Comparison of ENCODE assay signal across 8 cellular contexts in genomic region chr15:50134524-50135024, GRCh38. TPM values are rescaled to one million over a fixed set of nuclear protein-coding genes. Genes with fewer than 3 reads are reported as not detected.
DNase-seq lines count a peak whose midpoint lies in the region; ATAC-seq and TF ChIP-seq lines count a peak whose summit lies in the region.

No MANE protein-coding gene starts in this region.

- DNase-seq in RWPE1 (ENCODE audit: low spot score) (peak; percentile 64), fibroblast of villous mesenchyme (ENCODE audit: low read depth) (peak; percentile 80), uterus (no peak), mesenteric fat pad (ENCODE audit: low spot score) (no peak), DMS79 treated with DMSO at 0.1 percent for 48 hours (lab: John Stamatoyannopoulos, UW) (no peak)

- TF ChIP-seq POLR2A in uterus (IDR thresholded peaks at IDR 0.05), result no peak

- no peaks in the 10 kb centered on the region for H3K4me1 ChIP-seq in uterus

- CTCF ChIA-PET in RWPE1 (lab: Yijun Ruan, JAX), result interaction anchor here (1.4 kb wide), 1 partner anchor 14 kb away, joined by 3 read pairs; no protein-coding TSS in a partner anchor

- POLR2A ChIA-PET in RWPE1 (lab: Yijun Ruan, JAX; ENCODE audit: low non-redundant PET), result no interaction called here

- H3K36me3 ChIP-seq in uterus, result no peaks in the 10 kb centered on the region

- H3K27ac ChIP-seq in RWPE1 (no peak overlapping the region), uterus (peak overlapping the region; percentile 59 to 78)

- peak; percentile 80 for ATAC-seq in GM18861 (IDR thresholded peaks at IDR 0.05; ENCODE audit: unreplicated experiment)
- ATAC-seq in HG02884 (IDR thresholded peaks at IDR 0.05; ENCODE audit: unreplicated experiment), result peak; percentile 89
- no peak for ATAC-seq in GM21515 (IDR thresholded peaks at IDR 0.05; ENCODE audit: unreplicated experiment)

- H3K27me3 ChIP-seq in uterus, result no peaks in the 10 kb centered on the region

- H3K4me3 ChIP-seq in fibroblast of villous mesenchyme (ENCODE audit: low read depth, low read length), result no peak overlapping the region
- no peak overlapping the region for H3K4me3 ChIP-seq in uterus

- intact Hi-C loops in uterus (cut with DNase I; ENCODE audit: low total_unique reads), result no loop called here

- H3K9me3 ChIP-seq in uterus, result no peaks in the 10 kb centered on the region

- TF ChIP-seq CTCF in RWPE1 (conservative IDR thresholded peaks at IDR 0.05; ENCODE audit: low read depth) (no peak), fibroblast of villous mesenchyme (IDR thresholded peaks at IDR 0.05; ENCODE audit: insufficient read depth, low read depth, low read length) (no peak), uterus (IDR thresholded peaks at IDR 0.05) (no peak)

RNA-seq across cellular contexts. Expression of gene ATP8B4, which starts 15.5 kb away (rescaled TPM):
- total RNA-seq in fibroblast of villous mesenchyme (4.2 and 90.2 TPM in 2 replicates), uterus (100 to 1,000 TPM in 2 of 4 donors, 10 to 100 TPM in 2; 34.9 to 124 (median 78.8) TPM), mesenteric fat pad (31.5 TPM)

RNA-seq across cellular contexts. Expression of gene SLC27A2, which starts 47.4 kb away (rescaled TPM):
- total RNA-seq in fibroblast of villous mesenchyme, result under 0.01 TPM in 2 replicates
- total RNA-seq in uterus, result 1 to 10 TPM in 1 of 4 donors, under 1 TPM in 1, not detected in 2; 0.27 to 1.7 TPM
- total RNA-seq in mesenteric fat pad, result 1.7 TPM

Comparison
In these comparisons a context has a peak if more than half of its experiments do, and no peak if none do; other contexts are left out.
1. DNase-seq: peak in RWPE1 (single experiment) and fibroblast of villous mesenchyme (single experiment); none in uterus (0 of 2), mesenteric fat pad (single experiment) and DMS79 treated with DMSO at 0.1 percent for 48 hours (single experiment).